Comparison of ENCODE assay signal across 28 cellular contexts in the genomic region with DNA sequence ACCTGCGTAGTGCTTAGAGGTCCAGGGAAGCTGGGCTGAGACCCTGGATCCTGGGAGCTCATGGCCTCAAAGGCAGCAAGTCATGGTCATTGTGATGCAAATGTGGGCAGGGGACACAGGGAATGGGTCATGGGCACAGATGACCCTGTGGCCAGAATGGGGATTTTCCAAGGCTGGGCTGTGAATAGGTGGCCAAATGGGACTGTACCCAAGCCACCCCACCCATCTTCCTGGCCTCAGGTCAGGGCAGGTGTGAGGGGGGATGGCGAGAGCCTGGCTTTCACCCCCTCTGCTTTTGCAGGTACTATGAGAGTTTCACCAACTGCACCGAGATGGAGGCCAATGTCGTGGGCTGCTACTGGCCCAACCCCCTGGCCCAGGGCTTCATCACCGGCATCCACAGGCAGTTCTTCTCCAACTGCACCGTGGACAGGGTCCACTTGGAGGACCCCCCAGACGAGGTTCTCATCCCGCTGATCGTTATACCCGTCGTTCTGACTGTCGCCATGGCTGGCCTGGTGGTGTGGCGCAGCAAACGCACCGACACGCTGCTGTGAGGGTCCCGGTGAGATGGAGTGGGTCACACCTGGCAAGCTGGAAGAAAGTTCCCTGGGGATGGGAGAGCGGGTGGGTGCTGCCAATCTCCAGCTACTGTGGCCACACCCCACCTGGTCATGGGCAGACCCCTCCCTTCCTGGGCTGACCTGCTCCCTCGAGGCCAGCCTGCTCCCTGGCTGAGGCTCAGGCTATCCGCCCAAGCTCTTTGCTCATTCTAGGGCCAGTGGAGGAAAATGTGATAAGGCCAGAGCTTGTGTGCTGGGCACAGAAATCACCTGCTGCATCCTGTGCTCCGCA. TPM values are rescaled to one million over a fixed set of nuclear protein-coding genes. Genes with fewer than 3 reads are reported as not detected.
A peak's percentile ranks its signal among the peaks of the same experiment; 100 is the strongest.
DNase-seq lines count a peak whose midpoint lies in the region; ATAC-seq and TF ChIP-seq lines count a peak whose summit lies in the region.
"Had no signal": no experiment of that assay in that cellular context is flagged by ENCODE, and none has a peak within 500 bp of the region (broad histone marks: within the 10 kb centered on the region; RNA-seq: fewer than 3 reads in every experiment).

No MANE protein-coding gene starts in this region.

- H3K27ac Mint-ChIP-seq in chondrocyte (ENCODE audit: unreplicated experiment), result no peak overlapping the region
- H3K27ac Mint-ChIP-seq: activated T-helper 2 cell treated with anti-CD3 and anti-CD28 coated beads, Interferon-gamma antibody, Interleukin-2, Interleukin-4, amounts not matched to agents 10 μg/mL and 5 μg/mL and 100 μg/mL, durations not matched to agents 14 hours and 24 hours and 36 hours; brain; memory B cell had no signal

- in situ Hi-C loops in brain microvascular endothelial cell (cut with HindIII; ENCODE audit: low pct_ligation_motif_present, low sequenced_read_pairs), result no loop called here

- H3K36me3 ChIP-seq in heart right ventricle (peaks cover 0 to 53% (median 0%) of the 10 kb centered on the region in 9 donors), osteoblast (ENCODE audit: insufficient read depth, low read length) (no peaks in the 10 kb centered on the region), brain microvascular endothelial cell (replicated peaks) (no peaks in the 10 kb centered on the region)
- H3K36me3 ChIP-seq: BLaER1, MG63 had no signal

- DNase-seq in cardiac septum (ENCODE audit: low spot score) (peak; percentile 44), heart right ventricle (no peak), chondrocyte (ENCODE audit: low spot score) (peak; percentile 70), osteoblast (ENCODE audit: insufficient read length, low spot score, missing footprints) (peak; percentile 56), ureter (ENCODE audit: low spot score) (peak; percentile 17), brain microvascular endothelial cell (no peak), amygdala (lab: John Stamatoyannopoulos, UW) (no peak)
- DNase-seq in stimulated activated CD4-positive, alpha-beta T cell treated with anti-CD3 and anti-CD28 coated beads, Interleukin-4, amount 100 ng/mL, for 1 hour, result no peak
- DNase-seq: activated CD4-positive, alpha-beta T cell treated with anti-CD3 and anti-CD28 coated beads, Interleukin-2, amount 50 U/mL, for 1 hour; DMS53; effector CD4-positive, alpha-beta T cell; glutamatergic neuron; KG1; MG63; NCI-H1417; NCI-H2029 treated with DMSO at 0.1 percent for 48 hours; NCI-H69; SIG-M5; trophoblast cell had no signal

- H3K36me3 Mint-ChIP-seq in chondrocyte (ENCODE audit: low read depth), result no peaks in the 10 kb centered on the region
- H3K36me3 Mint-ChIP-seq: brain, memory B cell had no signal

- intact Hi-C loops in cardiac septum (cut with DNase I) (no loop called here), heart right ventricle (cut with DNase I) (no loop called here)

- ATAC-seq in heart right ventricle, result no peak
- ATAC-seq: HCT116, Panc1 had no signal

- no peaks in the 10 kb centered on the region for H3K4me1 Mint-ChIP-seq in chondrocyte (ENCODE audit: low read depth)
- H3K4me1 Mint-ChIP-seq: brain, memory B cell had no signal

- H3K4me2 ChIP-seq in osteoblast (ENCODE audit: insufficient read depth, low read length), result no peak overlapping the region
- H3K4me2 ChIP-seq: BLaER1 had no signal

- no peaks in the 10 kb centered on the region for H3K9me3 Mint-ChIP-seq in chondrocyte (ENCODE audit: low read depth)
- H3K9me3 Mint-ChIP-seq: activated T-helper 2 cell treated with anti-CD3 and anti-CD28 coated beads, Interferon-gamma antibody, Interleukin-2, Interleukin-4, amounts not matched to agents 10 μg/mL and 5 μg/mL and 100 μg/mL, durations not matched to agents 14 hours and 24 hours and 36 hours; brain; memory B cell had no signal

- no peak overlapping the region for H2AFZ ChIP-seq in osteoblast (ENCODE audit: low read length)

- no peaks in the 10 kb centered on the region for H3K9me3 ChIP-seq in heart right ventricle
- no peaks in the 10 kb centered on the region for H3K9me3 ChIP-seq in osteoblast (ENCODE audit: low read depth, low read length)
- H3K9me3 ChIP-seq: BLaER1, MG63 had no signal

- H3K27ac ChIP-seq in heart right ventricle (no peak overlapping the region), osteoblast (ENCODE audit: low read depth, low read length) (no peak overlapping the region), brain microvascular endothelial cell (no peak overlapping the region)
- H3K27ac ChIP-seq: BLaER1, VCaP had no signal

- peaks cover 0 to 15% (median 0%) of the 10 kb centered on the region in 9 donors for H3K4me1 ChIP-seq in heart right ventricle
- H3K4me1 ChIP-seq in osteoblast (ENCODE audit: insufficient read depth, low read length), result no peaks in the 10 kb centered on the region
- H3K4me1 ChIP-seq: BLaER1 had no signal

- H3K4me3 ChIP-seq in heart right ventricle (no peak overlapping the region), osteoblast (ENCODE audit: insufficient read depth, low read length) (no peak overlapping the region), brain microvascular endothelial cell (ENCODE audit: low read depth, low read length) (no peak overlapping the region)
- H3K4me3 ChIP-seq: BLaER1, MG63 had no signal

- 88 to 91% methylated on average over 21 of the region's 21 CpGs for WGBS in heart right ventricle, 2 donors

- no peaks in the 10 kb centered on the region for H3K27me3 ChIP-seq in heart right ventricle
- peaks cover 15% of the 10 kb centered on the region for H3K27me3 ChIP-seq in osteoblast (ENCODE audit: insufficient read depth, low read length)
- H3K27me3 ChIP-seq in brain microvascular endothelial cell (replicated peaks), result no peaks in the 10 kb centered on the region
- H3K27me3 ChIP-seq: BLaER1, MG63 had no signal

- TF ChIP-seq CTCF in heart right ventricle (IDR thresholded peaks at IDR 0.05) (no peak), chondrocyte (IDR thresholded peaks at IDR 0.05) (no peak), osteoblast (IDR thresholded peaks at IDR 0.05; ENCODE audit: extremely low read depth, low read depth, low read length) (no peak), brain microvascular endothelial cell (IDR thresholded peaks at IDR 0.05; ENCODE audit: low read depth, low read length, missing control alignments) (no peak)

- no peaks in the 10 kb centered on the region for H3K79me2 ChIP-seq in osteoblast (ENCODE audit: insufficient read depth, low read length)

- no peaks in the 10 kb centered on the region for H4K20me1 ChIP-seq in osteoblast (ENCODE audit: insufficient read depth, low read length)
- H4K20me1 ChIP-seq: BLaER1 had no signal

- no peak overlapping the region for H3K4me3 Mint-ChIP-seq in chondrocyte (ENCODE audit: unreplicated experiment)
- H3K4me3 Mint-ChIP-seq: brain, memory B cell had no signal

- H3K27me3 Mint-ChIP-seq in chondrocyte (ENCODE audit: low read depth), result peaks cover 36% of the 10 kb centered on the region

RNA-seq across cellular contexts. Expression of a gene that starts 25.5 kb away (rescaled TPM):
- 52.5 TPM for total RNA-seq in cardiac septum
- 10 to 100 TPM; 12.7 to 40.8 (median 24.9) TPM for total RNA-seq in heart right ventricle
- polyA plus RNA-seq in heart right ventricle, result 10 to 100 TPM; 65.3 to 70.2 TPM
- not detected in 3 replicates for total RNA-seq in chondrocyte
- not detected in 2 replicates for total RNA-seq in osteoblast
- 47.2 TPM for total RNA-seq in ureter
- total RNA-seq: epithelial cell of proximal tubule, pulmonary artery endothelial cell had no signal

Comparison
In these comparisons a context has a peak if more than half of its experiments do, and no peak if none do; other contexts are left out.
1. DNase-seq: peak in cardiac septum (single experiment), chondrocyte (single experiment), osteoblast (single experiment) and ureter (single experiment); none in heart right ventricle (0 of 2), stimulated activated CD4-positive, alpha-beta T cell treated with anti-CD3 and anti-CD28 coated beads, Interleukin-4, amount 100 ng/mL, for 1 hour (single experiment), brain microvascular endothelial cell (single experiment) and amygdala (0 of 56).
2. RNA of a gene that starts 25.5 kb away (total RNA-seq): 52.5 TPM in cardiac septum (single experiment), 47.2 TPM in ureter (single experiment) and 12.7 to 40.8 TPM in heart right ventricle; not detected in chondrocyte and not detected in osteoblast; every median in the first group is over 10 times any median in the second.